In the genomic region with DNA sequence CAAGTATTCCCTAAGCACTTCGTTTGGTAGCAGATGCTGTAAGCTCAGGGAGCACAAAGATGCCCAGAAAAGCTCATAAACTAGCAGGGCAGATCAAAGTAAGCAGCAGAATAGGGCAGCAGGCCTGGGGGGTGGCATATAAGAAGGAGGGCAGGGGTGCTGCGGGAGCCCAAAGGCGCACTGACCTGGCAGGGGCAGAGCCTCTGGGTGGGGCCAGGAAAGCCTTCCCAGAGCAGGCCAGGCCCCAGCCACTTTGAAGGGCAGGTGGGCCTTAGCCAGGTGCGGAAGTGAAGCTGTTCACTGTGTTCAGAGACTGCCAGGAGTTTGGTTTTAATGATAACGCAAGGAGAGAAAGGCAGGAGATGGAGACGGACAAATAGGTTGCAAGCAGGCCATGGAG, we compare ENCODE assay signal across 22 cellular contexts. TPM values are rescaled to one million over a fixed set of nuclear protein-coding genes. Genes with fewer than 3 reads are reported as not detected.
DNase-seq lines count a peak whose midpoint lies in the region; TF ChIP-seq lines count a peak whose summit lies in the region.
"Had no signal": no experiment of that assay in that cellular context is flagged by ENCODE, and none has a peak within 500 bp of the region (broad histone marks: within the 10 kb centered on the region; RNA-seq: fewer than 3 reads in every experiment).

No MANE protein-coding gene starts in this region.

- peaks cover 2% of the 10 kb centered on the region for H3K36me3 Mint-ChIP-seq in chondrocyte (ENCODE audit: low read depth)
- H3K36me3 Mint-ChIP-seq: CD8-positive, alpha-beta memory T cell had no signal

- no peak overlapping the region for H2AK5ac ChIP-seq in neuronal stem cell (ENCODE audit: low read depth, low read length)

- H3K18ac ChIP-seq in neuronal stem cell (ENCODE audit: low read length), result no peak overlapping the region

- no peak overlapping the region for H3K4ac ChIP-seq in neuronal stem cell (ENCODE audit: low read length)

- H3K27me3 Mint-ChIP-seq in chondrocyte (ENCODE audit: low read depth), result peaks cover 46% of the 10 kb centered on the region

- H3K27ac ChIP-seq in neuronal stem cell (replicated peaks; ENCODE audit: low read length) (no peak overlapping the region), hepatocyte (no peak overlapping the region)
- H3K27ac ChIP-seq: A549; BLaER1 treated with 17β-estradiol and CSF1 and Interleukin-3, amounts not matched to agents 10 nM and 100 nM had no signal

- H3K36me3 ChIP-seq in Loucy (ENCODE audit: insufficient read depth, low read length) (no peaks in the 10 kb centered on the region), neuronal stem cell (replicated peaks in 1 of 2; ENCODE audit: control insufficient read depth in 2 of 2, insufficient read depth in 2 of 2, low read length in 2 of 2) (no peaks in the 10 kb centered on the region), hepatocyte (replicated peaks; ENCODE audit: insufficient read depth, low read depth) (no peaks in the 10 kb centered on the region)
- H3K36me3 ChIP-seq: BE2C; BLaER1 treated with 17β-estradiol and CSF1 and Interleukin-3, amounts not matched to agents 10 nM and 100 nM had no signal

- peak overlapping the region; percentile 46 for H3K23ac ChIP-seq in neuronal stem cell (ENCODE audit: low read depth, low read length, poor library complexity)

- H2BK5ac ChIP-seq in neuronal stem cell (ENCODE audit: low read length), result no peak overlapping the region

- H2BK15ac ChIP-seq in neuronal stem cell (ENCODE audit: low read length), result no peak overlapping the region

- H3K9me3 ChIP-seq in Loucy (ENCODE audit: insufficient read depth, low read depth, low read length) (no peaks in the 10 kb centered on the region), neuronal stem cell (replicated peaks in 1 of 2; ENCODE audit: control insufficient read depth in 2 of 2, insufficient read depth in 1 of 2, low read depth in 1 of 2, low read length in 2 of 2) (no peaks in the 10 kb centered on the region), hepatocyte (ENCODE audit: low read depth) (no peaks in the 10 kb centered on the region)
- H3K9me3 ChIP-seq: A549, BE2C had no signal

- H3K4me3 ChIP-seq in Loucy (ENCODE audit: low read length, poor library complexity, severe bottlenecking), result no peak overlapping the region
- no peak overlapping the region for H3K4me3 ChIP-seq in neuronal stem cell (ENCODE audit: low read length in 2 of 2)
- no peak overlapping the region for H3K4me3 ChIP-seq in hepatocyte
- H3K4me3 ChIP-seq: A549; BLaER1 treated with 17β-estradiol and CSF1 and Interleukin-3, amounts not matched to agents 10 nM and 100 nM; GM23338 had no signal

- H3K79me2 ChIP-seq in Loucy (ENCODE audit: insufficient read depth, low read length) (peaks cover 5% of the 10 kb centered on the region), hepatocyte (no peaks in the 10 kb centered on the region)

- H4K20me1 ChIP-seq in Loucy (ENCODE audit: insufficient read depth, low read length, poor library complexity, severe bottlenecking), result no peaks in the 10 kb centered on the region
- H4K20me1 ChIP-seq in hepatocyte (ENCODE audit: insufficient read depth, poor library complexity, severe bottlenecking), result no peaks in the 10 kb centered on the region
- H4K20me1 ChIP-seq: BLaER1 treated with 17β-estradiol and CSF1 and Interleukin-3, amounts not matched to agents 10 nM and 100 nM had no signal

- no peak overlapping the region for H3K14ac ChIP-seq in neuronal stem cell (ENCODE audit: low read length)

- no peak overlapping the region for H3K4me3 Mint-ChIP-seq in chondrocyte (ENCODE audit: unreplicated experiment)
- H3K4me3 Mint-ChIP-seq: CD14-positive monocyte; CD4-positive, alpha-beta T cell; CD8-positive, alpha-beta memory T cell; GM23338; H9 had no signal

- peaks cover 19% of the 10 kb centered on the region for H3F3A ChIP-seq in Loucy (ENCODE audit: low read depth)

- H3K9ac ChIP-seq in Loucy (ENCODE audit: low read depth, low read length, poor library complexity, severe bottlenecking) (peak overlapping the region; percentile 12), neuronal stem cell (ENCODE audit: low read depth, low read length, poor library complexity) (no peak overlapping the region)
- H3K9ac ChIP-seq: BLaER1 treated with 17β-estradiol and CSF1 and Interleukin-3, amounts not matched to agents 10 nM and 100 nM had no signal

- TF ChIP-seq CTCF in Loucy (conservative IDR thresholded peaks at IDR 0.05; ENCODE audit: low read length) (no peak), chondrocyte (IDR thresholded peaks at IDR 0.05) (no peak), hepatocyte (IDR thresholded peaks at IDR 0.05; ENCODE audit: poor library complexity) (no peak)

- WGBS in neuronal stem cell (ENCODE audit: extremely low coverage in 2 of 2, insufficient read length in 2 of 2, insufficient replicate concordance in 1 of 2), 2 donors, result no CpG with 5 or more reads among the region's 6 CpGs
- WGBS in hepatocyte (ENCODE audit: low lambda C conversion rate, missing lambda C conversion rate), result 87% methylated on average over 6 of the region's 6 CpGs

- H3K9me2 ChIP-seq in Loucy (replicated peaks; ENCODE audit: low read depth, low read length), result no peaks in the 10 kb centered on the region
- H3K9me2 ChIP-seq in hepatocyte (replicated peaks; ENCODE audit: insufficient read depth), result no peaks in the 10 kb centered on the region

- H2AFZ ChIP-seq in Loucy (ENCODE audit: low read length) (no peak overlapping the region), neuronal stem cell (ENCODE audit: low read length) (no peak overlapping the region), hepatocyte (no peak overlapping the region)
- H2AFZ ChIP-seq: GM23338 had no signal

- DNase-seq in chondrocyte (ENCODE audit: low spot score) (peak; percentile 75), neuronal stem cell (ENCODE audit: low spot score) (no peak), hepatocyte (ENCODE audit: low spot score) (no peak)
- no peak for DNase-seq in stimulated activated CD4-positive, alpha-beta T cell treated with anti-CD3 and anti-CD28 coated beads, Interleukin-12 subunit alpha, Interleukin-12 subunit beta, amount 100 ng/mL, for 4 hours
- DNase-seq in central memory CD4-positive, alpha-beta T cell, result no peak
- DNase-seq: 8988T; ACHN; AML-193; BE2C; CD4-positive, alpha-beta T cell; CD8-positive, alpha-beta memory T cell; DMS 273 treated with DMSO at 0.1 percent for 48 hours; DMS79; EL; GDM1; H9 had no signal

- H3K4me1 ChIP-seq in Loucy (ENCODE audit: insufficient read depth, low read length, poor library complexity, severe bottlenecking) (peaks cover 80% of the 10 kb centered on the region), neuronal stem cell (ENCODE audit: control insufficient read depth in 2 of 2, insufficient read depth in 1 of 2, low read depth in 1 of 2, low read length in 2 of 2) (peaks cover 4 to 8% of the 10 kb centered on the region in 2 donors), hepatocyte (ENCODE audit: insufficient read depth) (peaks cover 13% of the 10 kb centered on the region)
- H3K4me1 ChIP-seq: A549, BE2C had no signal

- H3K79me1 ChIP-seq in neuronal stem cell (ENCODE audit: low read depth, low read length), result no peaks in the 10 kb centered on the region

- no peak overlapping the region for H4K91ac ChIP-seq in neuronal stem cell (ENCODE audit: low read depth, low read length, poor library complexity)

- no peaks in the 10 kb centered on the region for H3K27me3 ChIP-seq in Loucy (ENCODE audit: insufficient read depth, low read length, poor library complexity, severe bottlenecking)
- peaks cover 0 to 35% (median 0%) of the 10 kb centered on the region in 3 experiments for H3K27me3 ChIP-seq in neuronal stem cell (ENCODE audit: control insufficient read depth in 3 of 3, insufficient read depth in 3 of 3, low read depth in 1 of 3, low read length in 3 of 3)
- peaks cover 48% of the 10 kb centered on the region for H3K27me3 ChIP-seq in hepatocyte

- H3K27ac Mint-ChIP-seq in chondrocyte (ENCODE audit: unreplicated experiment), result no peak overlapping the region
- H3K27ac Mint-ChIP-seq: CD14-positive monocyte; CD4-positive, alpha-beta T cell; CD8-positive, alpha-beta memory T cell; GM23338; H9 had no signal

- no peak overlapping the region for H4K8ac ChIP-seq in neuronal stem cell (ENCODE audit: low read depth, low read length)

- H3K4me1 Mint-ChIP-seq in chondrocyte (ENCODE audit: low read depth), result peaks cover 12% of the 10 kb centered on the region

- H2BK12ac ChIP-seq in neuronal stem cell (ENCODE audit: low read length), result no peak overlapping the region

- H3K4me2 ChIP-seq in Loucy (ENCODE audit: low read depth, low read length, poor library complexity, severe bottlenecking) (no peak overlapping the region), neuronal stem cell (ENCODE audit: insufficient read depth, low read length, poor library complexity, severe bottlenecking) (no peak overlapping the region), hepatocyte (no peak overlapping the region)
- H3K4me2 ChIP-seq: A549; BLaER1 treated with 17β-estradiol and CSF1 and Interleukin-3, amounts not matched to agents 10 nM and 100 nM; GM23338 had no signal

- H3K9me3 Mint-ChIP-seq in chondrocyte (ENCODE audit: low read depth), result no peaks in the 10 kb centered on the region
- H3K9me3 Mint-ChIP-seq: CD4-positive, alpha-beta T cell; CD8-positive, alpha-beta memory T cell; GM23338; H9 had no signal

- H2BK120ac ChIP-seq in neuronal stem cell (ENCODE audit: low read depth, low read length), result no peak overlapping the region

RNA-seq across cellular contexts. Expression of a gene that starts 3.9 kb away (rescaled TPM):
- total RNA-seq in chondrocyte (0.31 to 3.2 TPM (median 0.67 TPM) in 3 replicates), hepatocyte (2.3 and 2.5 TPM in 2 replicates)
- 1.3 TPM for polyA plus RNA-seq in neuronal stem cell (2013, experiment 1 of 2)
- 1.5 TPM for polyA plus RNA-seq in neuronal stem cell (2013, experiment 2 of 2)
- 3.3 and 5.7 TPM in 2 replicates for polyA plus RNA-seq in hepatocyte
- total RNA-seq: H4 had no signal
- polyA plus RNA-seq: CD14-positive monocyte, GM23338 had no signal

RNA-seq across cellular contexts. Expression of a gene that starts 18.4 kb away (rescaled TPM):
- total RNA-seq in chondrocyte (not detected in 3 replicates), hepatocyte (not detected in 2 replicates)
- polyA plus RNA-seq in neuronal stem cell (2013, experiment 1 of 2), result not detected
- polyA plus RNA-seq in neuronal stem cell (2013, experiment 2 of 2), result not detected
- 0.39 TPM in 1 of 2 replicates, not detected in the other for polyA plus RNA-seq in hepatocyte
- total RNA-seq: CD4-positive, alpha-beta T cell; CD8-positive, alpha-beta memory T cell; GM23338; H4; H9 had no signal
- polyA plus RNA-seq: A549; CD14-positive monocyte; CD8-positive, alpha-beta memory T cell; GM23338 had no signal

RNA-seq across cellular contexts. Expression of a gene that starts 44.3 kb away (rescaled TPM):
- total RNA-seq in chondrocyte (not detected in 3 replicates), hepatocyte (0.53 and 0.56 TPM in 2 replicates)
- polyA plus RNA-seq in neuronal stem cell (2013, experiment 1 of 2), result not detected
- polyA plus RNA-seq in neuronal stem cell (2013, experiment 2 of 2), result not detected
- polyA plus RNA-seq in hepatocyte, result 1.1 and 1.3 TPM in 2 replicates
- total RNA-seq: CD4-positive, alpha-beta T cell; CD8-positive, alpha-beta memory T cell; GM23338; H4; H9 had no signal
- polyA plus RNA-seq: A549; CD14-positive monocyte; CD8-positive, alpha-beta memory T cell; GM23338 had no signal
